In the genomic region with DNA sequence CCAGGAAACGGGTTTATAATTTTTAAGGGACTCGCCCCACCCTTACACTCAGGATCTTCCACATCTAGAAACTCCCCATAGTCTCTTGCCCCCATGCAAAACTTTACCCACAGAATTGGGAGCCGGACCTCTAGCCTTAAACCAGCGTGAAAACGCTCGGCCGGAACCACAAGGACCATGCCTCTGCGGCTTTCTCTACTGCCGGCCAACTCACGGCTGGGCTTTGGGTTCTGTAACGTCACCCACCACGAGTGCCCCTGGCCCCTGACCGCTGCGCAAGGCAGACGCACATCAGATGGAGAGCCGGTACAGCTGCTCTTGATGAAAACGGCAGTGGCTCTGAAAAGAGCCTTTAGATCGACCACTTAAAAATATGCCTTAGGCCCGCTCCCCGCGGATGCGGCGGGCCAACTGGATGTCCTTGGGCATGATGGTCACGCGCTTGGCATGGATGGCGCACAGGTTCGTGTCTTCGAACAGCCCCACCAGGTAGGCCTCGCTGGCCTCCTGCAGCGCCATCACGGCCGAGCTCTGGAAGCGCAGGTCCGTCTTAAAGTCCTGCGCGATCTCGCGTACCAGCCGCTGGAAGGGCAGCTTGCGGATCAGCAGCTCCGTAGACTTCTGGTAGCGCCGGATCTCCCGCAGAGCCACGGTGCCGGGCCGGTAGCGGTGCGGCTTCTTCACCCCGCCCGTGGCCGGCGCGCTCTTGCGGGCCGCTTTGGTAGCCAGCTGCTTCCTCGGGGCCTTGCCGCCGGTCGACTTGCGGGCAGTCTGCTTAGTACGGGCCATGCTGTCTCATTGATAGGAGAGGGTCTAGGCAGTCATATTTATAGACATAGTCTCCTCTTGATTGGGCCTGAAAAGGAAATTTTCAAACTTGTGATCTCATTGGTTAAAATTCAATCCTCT, we compare ENCODE assay signal across 8 cellular contexts. TPM values are rescaled to one million over a fixed set of nuclear protein-coding genes. Genes with fewer than 3 reads are reported as not detected.
DNase-seq lines count a peak whose midpoint lies in the region; ATAC-seq and TF ChIP-seq lines count a peak whose summit lies in the region.
"Not testable (repeated sequence)": the region's sequence is repeated elsewhere in the genome, so short reads cannot be mapped to it uniquely, and the experiment has no call there.

No MANE protein-coding gene starts in this region.

- TF ChIP-seq POLR2A in NB4 (IDR thresholded peaks at IDR 0.05; ENCODE audit: extremely low read depth, insufficient read length) (peak; percentile 56), esophagus muscularis mucosa (IDR thresholded peaks at IDR 0.05; ENCODE audit: low read depth) (peak; percentile 65)

- CTCF ChIA-PET in Calu3 (lab: Charles Lee): not testable (repeated sequence)

- peak overlapping the region; percentile 96 for H3K27ac Mint-ChIP-seq in Calu3 (ENCODE audit: unreplicated experiment)
- H3K27ac Mint-ChIP-seq in activated T-cell treated with anti-CD3 and anti-CD28 coated beads, Interleukin-2, amount 50 U/mL, for 72 hours: peak overlapping the region; percentile 98

- H3K9me3 Mint-ChIP-seq in Calu3 (ENCODE audit: low read depth, unreplicated experiment); activated T-cell treated with anti-CD3 and anti-CD28 coated beads, Interleukin-2, amount 50 U/mL, for 72 hours: not testable (repeated sequence)

- H3K4me1 ChIP-seq in esophagus muscularis mucosa; mononuclear cell (ENCODE audit: insufficient read depth, low read length): not testable (repeated sequence)

- peak; percentile 47 to 52 for ATAC-seq in activated T-cell treated with anti-CD3 and anti-CD28 coated beads, Interleukin-2, amount 50 U/mL, for 72 hours (replicated peaks in 1 of 2)

- H3K27me3 ChIP-seq in esophagus muscularis mucosa; mononuclear cell (ENCODE audit: insufficient read depth, low read length): not testable (repeated sequence)

- not testable (repeated sequence) for TF ChIP-seq CTCF in Calu3 (IDR thresholded peaks at IDR 0.05; ENCODE audit: unreplicated experiment); NB4 (IDR thresholded peaks at IDR 0.05; ENCODE audit: low read depth, low read length); esophagus muscularis mucosa (IDR thresholded peaks at IDR 0.05)

- 0% methylated on average over 4 of the region's 62 CpGs for WGBS in esophagus muscularis mucosa

- H3K9me3 ChIP-seq in esophagus muscularis mucosa; mononuclear cell (ENCODE audit: low read depth, low read length): not testable (repeated sequence)

- not testable (repeated sequence) for H3K27me3 Mint-ChIP-seq in Calu3 (ENCODE audit: unreplicated experiment); activated T-cell treated with anti-CD3 and anti-CD28 coated beads, Interleukin-2, amount 50 U/mL, for 72 hours (ENCODE audit: low read depth)

- peak overlapping the region; percentile 87 to 92 (median 90) for H3K27ac ChIP-seq in esophagus muscularis mucosa (replicated peaks in 1 of 4)

- BruUV-seq in Calu3 (replicated peaks; lab: Mats Ljungman, UMichigan): TSS peak; percentile 97

- peak overlapping the region; percentile 76 for H3K4me3 Mint-ChIP-seq in Calu3 (ENCODE audit: low read depth, unreplicated experiment)
- H3K4me3 Mint-ChIP-seq in activated T-cell treated with anti-CD3 and anti-CD28 coated beads, Interleukin-2, amount 50 U/mL, for 72 hours: peak overlapping the region; percentile 82 to 93

- H3K4me3 ChIP-seq in NB4 (ENCODE audit: low read depth, low read length) (peak overlapping the region; percentile 58), esophagus muscularis mucosa (peak overlapping the region; percentile 56 to 68 (median 60)), mononuclear cell (ENCODE audit: low read length) (peak overlapping the region; percentile 44)

- DNase-seq in Calu3 (peak; percentile 77), H4 (ENCODE audit: low spot score) (peak; percentile 83), NB4 (ENCODE audit: low read depth) (peak; percentile 85), RPMI8226 (peak; percentile 66)
- DNase-seq in activated T-cell treated with anti-CD3 and anti-CD28 coated beads, Interleukin-2, amount 50 U/mL, for 72 hours: peak; percentile 69 to 83
- not testable (repeated sequence) for DNase-seq in esophagus muscularis mucosa (ENCODE audit: extremely low spot score)
- DNase-seq in stimulated activated CD8-positive, alpha-beta memory T cell treated with anti-CD3 and anti-CD28 coated beads, Interleukin-2, amount 100 ng/mL, for 1 hour (ENCODE audit: low read depth in 2 of 2): peak; percentile 21 to 38

- not testable (repeated sequence) for H3K36me3 ChIP-seq in esophagus muscularis mucosa

- not testable (repeated sequence) for TF ChIP-seq EP300 in esophagus muscularis mucosa (IDR thresholded peaks at IDR 0.05)

- H3K36me3 Mint-ChIP-seq in Calu3 (ENCODE audit: insufficient read depth, unreplicated experiment): peaks cover 39% of the 10 kb centered on the region
- H3K36me3 Mint-ChIP-seq in activated T-cell treated with anti-CD3 and anti-CD28 coated beads, Interleukin-2, amount 50 U/mL, for 72 hours (ENCODE audit: insufficient read depth in 2 of 2): not testable (repeated sequence)

- intact Hi-C loops in Calu3 (cut with micrococcal nuclease; ENCODE audit: unreplicated experiment); esophagus muscularis mucosa (cut with DNase I): not testable (repeated sequence)

- H3K4me1 Mint-ChIP-seq in Calu3 (ENCODE audit: low read depth, unreplicated experiment): not testable (repeated sequence)
- H3K4me1 Mint-ChIP-seq in activated T-cell treated with anti-CD3 and anti-CD28 coated beads, Interleukin-2, amount 50 U/mL, for 72 hours (ENCODE audit: low read depth): peaks cover 11% of the 10 kb centered on the region

RNA-seq across cellular contexts. Expression of gene FCGR1A, which starts 30.7 kb away (rescaled TPM):
- total RNA-seq in Calu3 (2022): not detected in 2 replicates
- not detected in 2 replicates for total RNA-seq in H4 (2014; rRNA removed; shearing (Covaris generic))
- total RNA-seq in activated T-cell treated with anti-CD3 and anti-CD28 coated beads, Interleukin-2, amount 50 U/mL, for 72 hours: not detected
- 10 to 100 TPM in 1 of 4 donors, 1 to 10 TPM in 2, under 1 TPM in 1; 0.17 to 23.2 (median 3.6) TPM for total RNA-seq in esophagus muscularis mucosa
- 26.2 TPM for total RNA-seq in mononuclear cell
